Comparison of ENCODE assay signal across 19 cellular contexts in the genomic region with DNA sequence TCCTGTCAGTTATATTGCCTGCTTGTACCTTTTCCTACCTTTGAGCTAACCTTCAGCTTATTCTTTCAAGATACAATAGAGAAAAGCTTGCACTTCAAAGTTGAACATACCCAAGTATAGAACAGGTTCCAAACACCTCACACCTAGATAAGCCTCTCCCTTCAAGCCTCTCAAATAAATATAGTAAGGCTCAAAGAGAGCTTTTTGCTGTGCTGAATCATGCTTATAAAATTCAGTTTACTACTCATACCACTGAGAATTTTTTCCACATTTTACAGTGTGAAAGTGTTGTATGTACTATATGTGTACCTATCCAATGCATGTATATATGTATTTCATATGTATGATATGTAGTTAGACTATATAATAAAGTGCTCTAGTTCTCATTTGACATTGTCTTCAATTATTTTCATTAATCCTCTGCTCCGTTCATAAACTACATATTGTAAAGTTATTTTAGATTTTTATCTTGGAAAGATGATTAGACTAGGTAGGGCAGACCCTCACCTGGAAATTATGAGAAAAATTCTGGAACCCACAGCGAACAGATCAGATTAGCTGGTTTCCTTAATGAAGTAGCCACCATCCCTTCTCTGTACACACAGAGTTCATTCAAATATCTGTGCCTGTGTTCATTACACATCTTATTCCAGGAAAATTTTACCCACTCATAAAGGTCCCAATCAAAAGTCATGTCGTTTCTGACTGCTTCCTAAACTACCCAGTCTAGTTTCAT.
DNase-seq lines count a peak whose midpoint lies in the region; ATAC-seq and FAIRE-seq lines count a peak whose summit lies in the region.
"Had no signal": no experiment of that assay in that cellular context is flagged by ENCODE, and none has a peak within 500 bp of the region (broad histone marks: within the 10 kb centered on the region; RNA-seq: fewer than 3 reads in every experiment).

No MANE protein-coding gene starts in this region.

- no peak overlapping the region for H2BK12ac ChIP-seq in trophoblast cell (ENCODE audit: low read length)

- no CpG with 5 or more reads among the region's 3 CpGs for WGBS in trophoblast cell (ENCODE audit: extremely low coverage, insufficient coverage, insufficient read length)

- H3K9me3 ChIP-seq in adipocyte (ENCODE audit: control insufficient read depth, low read length): peaks cover 5% of the 10 kb centered on the region
- H3K9me3 ChIP-seq in trophoblast cell (ENCODE audit: insufficient read depth, low read depth, low read length): peaks cover 2% of the 10 kb centered on the region
- H3K9me3 ChIP-seq: BLaER1 treated with 17β-estradiol and CSF1 and Interleukin-3, amounts not matched to agents 10 nM and 100 nM had no signal

- H3K4me2 ChIP-seq in trophoblast cell (ENCODE audit: low read length): no peak overlapping the region
- H3K4me2 ChIP-seq: BLaER1 treated with 17β-estradiol and CSF1 and Interleukin-3, amounts not matched to agents 10 nM and 100 nM; GM23338 had no signal

- no peak overlapping the region for H4K91ac ChIP-seq in trophoblast cell (ENCODE audit: low read depth, low read length)

- H3K36me3 ChIP-seq in adipocyte (ENCODE audit: control insufficient read depth, insufficient read depth, low read length, severe bottlenecking): no peaks in the 10 kb centered on the region
- H3K36me3 ChIP-seq in trophoblast cell (ENCODE audit: control insufficient read depth in 1 of 2, insufficient read depth in 2 of 2, low read length in 2 of 2): no peaks in the 10 kb centered on the region
- H3K36me3 ChIP-seq: BLaER1 treated with 17β-estradiol and CSF1 and Interleukin-3, amounts not matched to agents 10 nM and 100 nM had no signal

- no peak overlapping the region for H3K18ac ChIP-seq in trophoblast cell (ENCODE audit: low read length)

- no peaks in the 10 kb centered on the region for H3K9me3 Mint-ChIP-seq in effector memory CD8-positive, alpha-beta T cell

- no peak overlapping the region for H2BK120ac ChIP-seq in trophoblast cell (ENCODE audit: insufficient read depth, low read length, poor library complexity)

- H2BK5ac ChIP-seq in trophoblast cell (ENCODE audit: low read depth, low read length, poor library complexity): no peak overlapping the region

- peak; percentile 40 for DNase-seq in ELR (ENCODE audit: low read depth)
- peak; percentile 42 for DNase-seq in NCI-H226
- DNase-seq in adipocyte (ENCODE audit: low read depth): peak; percentile 19
- DNase-seq in trophoblast cell: peak; percentile 62 to 83
- no peak for DNase-seq in effector memory CD8-positive, alpha-beta T cell
- DNase-seq in HTR-8/SVneo (ENCODE audit: insufficient read length, low spot score): no peak
- DNase-seq in mesenteric fat pad (ENCODE audit: low spot score): no peak
- DNase-seq: ACHN; CD4-positive, CD25-positive, alpha-beta regulatory T cell; DMS53; HCEC 1CT; HFFc6 had no signal

- H2AFZ ChIP-seq in trophoblast cell (ENCODE audit: insufficient read depth, low read length, poor library complexity): no peak overlapping the region
- H2AFZ ChIP-seq: GM23338 had no signal

- H3K4ac ChIP-seq in trophoblast cell (ENCODE audit: low read depth, low read length): no peak overlapping the region

- no peaks in the 10 kb centered on the region for H3K27me3 ChIP-seq in adipocyte (replicated peaks; ENCODE audit: control insufficient read depth, insufficient read depth, low read length)
- H3K27me3 ChIP-seq in trophoblast cell (ENCODE audit: insufficient read depth, low read length): no peaks in the 10 kb centered on the region
- H3K27me3 ChIP-seq: BLaER1 treated with 17β-estradiol and CSF1 and Interleukin-3, amounts not matched to agents 10 nM and 100 nM had no signal

- H3K27ac Mint-ChIP-seq in effector memory CD8-positive, alpha-beta T cell: no peak overlapping the region
- H3K27ac Mint-ChIP-seq: CD4-positive, CD25-positive, alpha-beta regulatory T cell; GM23338; HFFc6; IgD-negative memory B cell had no signal

- no peaks in the 10 kb centered on the region for H3K36me3 Mint-ChIP-seq in effector memory CD8-positive, alpha-beta T cell (ENCODE audit: insufficient read depth)
- H3K36me3 Mint-ChIP-seq: CD4-positive, CD25-positive, alpha-beta regulatory T cell; IgD-negative memory B cell had no signal

- no peak overlapping the region for H4K12ac ChIP-seq in trophoblast cell (ENCODE audit: low read depth, low read length)

- H3K27ac ChIP-seq in trophoblast cell (ENCODE audit: low read depth, low read length): no peak overlapping the region
- H3K27ac ChIP-seq: BLaER1 treated with 17β-estradiol and CSF1 and Interleukin-3, amounts not matched to agents 10 nM and 100 nM; HL-60 had no signal

- no peak overlapping the region for H3K23ac ChIP-seq in trophoblast cell (ENCODE audit: low read length)

- H2AK5ac ChIP-seq in trophoblast cell (ENCODE audit: low read length): no peak overlapping the region

- no peaks in the 10 kb centered on the region for H3K79me2 ChIP-seq in trophoblast cell (ENCODE audit: control insufficient read depth, insufficient read depth, low read length, poor library complexity)

- H3K9ac ChIP-seq in adipocyte (ENCODE audit: low read length) (no peak overlapping the region), trophoblast cell (ENCODE audit: low read length) (no peak overlapping the region)
- H3K9ac ChIP-seq: BLaER1 treated with 17β-estradiol and CSF1 and Interleukin-3, amounts not matched to agents 10 nM and 100 nM had no signal

- no peaks in the 10 kb centered on the region for H3K4me1 Mint-ChIP-seq in effector memory CD8-positive, alpha-beta T cell (ENCODE audit: low read depth in 2 of 2)
- H3K4me1 Mint-ChIP-seq: CD4-positive, CD25-positive, alpha-beta regulatory T cell; GM23338; IgD-negative memory B cell had no signal

- H3K27me3 Mint-ChIP-seq in effector memory CD8-positive, alpha-beta T cell: no peaks in the 10 kb centered on the region
- H3K27me3 Mint-ChIP-seq: CD4-positive, CD25-positive, alpha-beta regulatory T cell; IgD-negative memory B cell had no signal

- no peak for FAIRE-seq in HTR-8/SVneo (lab: Jason Lieb, UNC)
- FAIRE-seq: G401.6, GM12891 had no signal

- H3K4me1 ChIP-seq in adipocyte (ENCODE audit: control insufficient read depth, insufficient read depth, low read length): no peaks in the 10 kb centered on the region
- no peaks in the 10 kb centered on the region for H3K4me1 ChIP-seq in trophoblast cell (ENCODE audit: control insufficient read depth in 1 of 2, insufficient read depth in 2 of 2, low read length in 2 of 2)
- H3K4me1 ChIP-seq: BLaER1 treated with 17β-estradiol and CSF1 and Interleukin-3, amounts not matched to agents 10 nM and 100 nM had no signal

- H3K4me3 ChIP-seq in adipocyte (ENCODE audit: low read length) (no peak overlapping the region), trophoblast cell (ENCODE audit: low read depth, low read length) (no peak overlapping the region)
- H3K4me3 ChIP-seq: BLaER1 treated with 17β-estradiol and CSF1 and Interleukin-3, amounts not matched to agents 10 nM and 100 nM; GM23338 had no signal

- no peak overlapping the region for H4K8ac ChIP-seq in trophoblast cell (ENCODE audit: low read depth, low read length)

- ATAC-seq in effector memory CD8-positive, alpha-beta T cell (replicated peaks): no peak
- no peak for ATAC-seq in HG02884 (IDR thresholded peaks at IDR 0.05; ENCODE audit: unreplicated experiment)
- ATAC-seq: GM23338 had no signal

- H3K4me3 Mint-ChIP-seq in effector memory CD8-positive, alpha-beta T cell: no peak overlapping the region
- H3K4me3 Mint-ChIP-seq: CD4-positive, CD25-positive, alpha-beta regulatory T cell; GM23338; HFFc6; IgD-negative memory B cell had no signal

- no peak overlapping the region for H3K14ac ChIP-seq in trophoblast cell (ENCODE audit: low read length)

- no peaks in the 10 kb centered on the region for H3K79me1 ChIP-seq in trophoblast cell (ENCODE audit: low read length)

Comparison
In these comparisons a context has a peak if more than half of its experiments do, and no peak if none do; other contexts are left out.
1. DNase-seq: peak in ELR (single experiment), NCI-H226 (single experiment), adipocyte (single experiment) and trophoblast cell (2 of 2); none in effector memory CD8-positive, alpha-beta T cell (0 of 3), HTR-8/SVneo (single experiment) and mesenteric fat pad (single experiment).